In the genomic region with DNA sequence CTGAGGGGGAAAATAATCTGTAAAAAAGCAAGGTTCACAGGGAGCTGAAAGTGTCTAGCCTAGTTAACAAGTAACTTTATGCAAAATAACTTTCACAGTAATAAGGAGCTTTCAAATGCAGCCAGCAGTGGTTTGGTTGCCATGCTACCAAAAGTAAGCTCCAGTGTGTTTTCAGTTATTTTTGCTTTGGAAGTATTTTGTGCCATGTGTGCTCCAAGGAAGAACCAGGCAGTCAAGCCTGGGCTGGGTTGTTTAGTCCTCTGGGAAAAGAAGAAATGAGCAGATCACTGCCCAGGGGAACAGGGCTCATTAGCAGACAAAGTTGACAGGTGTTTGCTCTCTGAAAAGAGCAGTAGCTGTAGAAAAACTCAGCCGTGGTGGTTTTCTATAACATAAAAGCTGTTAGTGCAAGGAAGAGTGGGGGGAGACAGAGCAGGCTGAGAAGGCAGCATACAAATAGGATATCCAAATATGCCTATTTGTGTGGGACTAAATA, we compare ENCODE assay signal across 11 cellular contexts.
DNase-seq lines count a peak whose midpoint lies in the region; ATAC-seq and TF ChIP-seq lines count a peak whose summit lies in the region.
"Had no signal": no experiment of that assay in that cellular context is flagged by ENCODE, and none has a peak within 500 bp of the region (broad histone marks: within the 10 kb centered on the region; RNA-seq: fewer than 3 reads in every experiment).

No MANE protein-coding gene starts in this region.

- H3K4me1 ChIP-seq in GM23338 (ENCODE audit: insufficient read depth), result no peaks in the 10 kb centered on the region
- no peaks in the 10 kb centered on the region for H3K4me1 ChIP-seq in left lung
- no peaks in the 10 kb centered on the region for H3K4me1 ChIP-seq in spleen
- H3K4me1 ChIP-seq: heart right ventricle had no signal

- H3K27ac ChIP-seq in GM23338 (ENCODE audit: low read depth) (no peak overlapping the region), left lung (no peak overlapping the region), spleen (no peak overlapping the region)
- H3K27ac ChIP-seq: body of pancreas, heart right ventricle had no signal

- H3F3A ChIP-seq in GM23338 (replicated peaks; ENCODE audit: low read depth), result no peaks in the 10 kb centered on the region

- intact Hi-C loops in left lung (cut with DNase I) (no loop called here), spleen (cut with DNase I; ENCODE audit: low total_unique reads) (no loop called here)

- WGBS in spleen, 5 donors, result 49 to 69% (median 54%) methylated on average over 1 of the region's 1 CpG

- no peak overlapping the region for H3K4me2 ChIP-seq in GM23338

- H3K9me3 ChIP-seq in left lung, result peaks cover 0 to 12% of the 10 kb centered on the region in 2 donors
- H3K9me3 ChIP-seq in spleen, result peaks cover 0 to 21% (median 9%) of the 10 kb centered on the region in 8 donors
- H3K9me3 ChIP-seq: body of pancreas had no signal

- no peak overlapping the region for H3K4me3 Mint-ChIP-seq in GM23338

- DNase-seq in GM23338 (ENCODE audit: low spot score) (no peak), left lung (no peak), spleen (no peak), HUDEP-2 (lab: John Stamatoyannopoulos, UW; ENCODE audit: unreplicated experiment in 76 of 76) (no peak), islet precursor cell (no peak)
- no peak for DNase-seq in stimulated activated CD4-positive, alpha-beta T cell treated with anti-CD3 and anti-CD28 coated beads, Interleukin-1b, Interleukin-23, amount 100 ng/mL, for 48 hours
- DNase-seq: heart right ventricle; stimulated activated naive CD4-positive, alpha-beta T cell had no signal

- no peak for TF ChIP-seq POLR2A in spleen (IDR thresholded peaks at IDR 0.05)

- H3K4me1 Mint-ChIP-seq in GM23338, result peaks cover 4% of the 10 kb centered on the region; the same call in 1 of the 3 replicates

- H3K9me2 ChIP-seq in GM23338 (ENCODE audit: insufficient read depth), result peaks cover 4% of the 10 kb centered on the region

- H3K36me3 Mint-ChIP-seq in GM23338 (ENCODE audit: low read depth), result no peaks in the 10 kb centered on the region; the same call in 2 of the 3 replicates

- no peak overlapping the region for H3K27ac Mint-ChIP-seq in GM23338

- no peak overlapping the region for H3K4me3 ChIP-seq in GM23338
- H3K4me3 ChIP-seq in left lung, result no peak overlapping the region
- no peak overlapping the region for H3K4me3 ChIP-seq in spleen
- H3K4me3 ChIP-seq: body of pancreas, heart right ventricle had no signal

- peaks cover 13% of the 10 kb centered on the region; the same call in 1 of the 3 replicates for H3K9me3 Mint-ChIP-seq in GM23338

- H2AFZ ChIP-seq in GM23338, result peak overlapping the region; percentile 47; the same call in 1 of the 2 replicates

- H3K79me2 ChIP-seq in GM23338 (replicated peaks; ENCODE audit: insufficient read depth), result no peaks in the 10 kb centered on the region

- H4K20me1 ChIP-seq in GM23338 (replicated peaks; ENCODE audit: insufficient read depth), result no peaks in the 10 kb centered on the region

- TF ChIP-seq CTCF in GM23338 (conservative IDR thresholded peaks at IDR 0.05; ENCODE audit: low read depth in 2 of 2) (no peak), left lung (IDR thresholded peaks at IDR 0.05) (no peak), spleen (IDR thresholded peaks at IDR 0.05 in 8 of 11, conservative IDR thresholded peaks at IDR 0.05 in 3 of 11) (no peak)

- H3K27me3 Mint-ChIP-seq in GM23338 (ENCODE audit: insufficient read depth, low read depth, poor library complexity), result no peaks in the 10 kb centered on the region

- H3K27me3 ChIP-seq in GM23338 (ENCODE audit: insufficient read depth) (no peaks in the 10 kb centered on the region), left lung (no peaks in the 10 kb centered on the region), spleen (replicated peaks in 1 of 7) (no peaks in the 10 kb centered on the region)
- H3K27me3 ChIP-seq: body of pancreas, heart right ventricle had no signal

- ATAC-seq in GM18870 (IDR thresholded peaks at IDR 0.05; ENCODE audit: unreplicated experiment) (peak; percentile 91), GM23338 (no peak), HG03521 (IDR thresholded peaks at IDR 0.05; ENCODE audit: unreplicated experiment) (peak; percentile 83), left lung (peak; percentile 62)
- ATAC-seq: body of pancreas, heart right ventricle had no signal

- H3K36me3 ChIP-seq in GM23338 (ENCODE audit: insufficient read depth) (no peaks in the 10 kb centered on the region), left lung (no peaks in the 10 kb centered on the region), spleen (no peaks in the 10 kb centered on the region)
- H3K36me3 ChIP-seq: heart right ventricle had no signal

TF ChIP-seq in GM23338, 12 proteins besides CTCF, POLR2A, EP300 and RAD21 (continues in another document):
- TF ChIP-seq, protein P1, sequence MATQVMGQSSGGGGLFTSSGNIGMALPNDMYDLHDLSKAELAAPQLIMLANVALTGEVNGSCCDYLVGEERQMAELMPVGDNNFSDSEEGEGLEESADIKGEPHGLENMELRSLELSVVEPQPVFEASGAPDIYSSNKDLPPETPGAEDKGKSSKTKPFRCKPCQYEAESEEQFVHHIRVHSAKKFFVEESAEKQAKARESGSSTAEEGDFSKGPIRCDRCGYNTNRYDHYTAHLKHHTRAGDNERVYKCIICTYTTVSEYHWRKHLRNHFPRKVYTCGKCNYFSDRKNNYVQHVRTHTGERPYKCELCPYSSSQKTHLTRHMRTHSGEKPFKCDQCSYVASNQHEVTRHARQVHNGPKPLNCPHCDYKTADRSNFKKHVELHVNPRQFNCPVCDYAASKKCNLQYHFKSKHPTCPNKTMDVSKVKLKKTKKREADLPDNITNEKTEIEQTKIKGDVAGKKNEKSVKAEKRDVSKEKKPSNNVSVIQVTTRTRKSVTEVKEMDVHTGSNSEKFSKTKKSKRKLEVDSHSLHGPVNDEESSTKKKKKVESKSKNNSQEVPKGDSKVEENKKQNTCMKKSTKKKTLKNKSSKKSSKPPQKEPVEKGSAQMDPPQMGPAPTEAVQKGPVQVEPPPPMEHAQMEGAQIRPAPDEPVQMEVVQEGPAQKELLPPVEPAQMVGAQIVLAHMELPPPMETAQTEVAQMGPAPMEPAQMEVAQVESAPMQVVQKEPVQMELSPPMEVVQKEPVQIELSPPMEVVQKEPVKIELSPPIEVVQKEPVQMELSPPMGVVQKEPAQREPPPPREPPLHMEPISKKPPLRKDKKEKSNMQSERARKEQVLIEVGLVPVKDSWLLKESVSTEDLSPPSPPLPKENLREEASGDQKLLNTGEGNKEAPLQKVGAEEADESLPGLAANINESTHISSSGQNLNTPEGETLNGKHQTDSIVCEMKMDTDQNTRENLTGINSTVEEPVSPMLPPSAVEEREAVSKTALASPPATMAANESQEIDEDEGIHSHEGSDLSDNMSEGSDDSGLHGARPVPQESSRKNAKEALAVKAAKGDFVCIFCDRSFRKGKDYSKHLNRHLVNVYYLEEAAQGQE (IDR thresholded peaks at IDR 0.05; ENCODE audit: unreplicated experiment), result no peak
- no peak for TF ChIP-seq STAT1 (IDR thresholded peaks at IDR 0.05; ENCODE audit: unreplicated experiment)
- TF ChIP-seq JUNB (IDR thresholded peaks at IDR 0.05; ENCODE audit: unreplicated experiment), result no peak
- TF ChIP-seq, protein P2, sequence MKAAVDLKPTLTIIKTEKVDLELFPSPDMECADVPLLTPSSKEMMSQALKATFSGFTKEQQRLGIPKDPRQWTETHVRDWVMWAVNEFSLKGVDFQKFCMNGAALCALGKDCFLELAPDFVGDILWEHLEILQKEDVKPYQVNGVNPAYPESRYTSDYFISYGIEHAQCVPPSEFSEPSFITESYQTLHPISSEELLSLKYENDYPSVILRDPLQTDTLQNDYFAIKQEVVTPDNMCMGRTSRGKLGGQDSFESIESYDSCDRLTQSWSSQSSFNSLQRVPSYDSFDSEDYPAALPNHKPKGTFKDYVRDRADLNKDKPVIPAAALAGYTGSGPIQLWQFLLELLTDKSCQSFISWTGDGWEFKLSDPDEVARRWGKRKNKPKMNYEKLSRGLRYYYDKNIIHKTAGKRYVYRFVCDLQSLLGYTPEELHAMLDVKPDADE (IDR thresholded peaks at IDR 0.05), result no peak
- no peak for TF ChIP-seq NANOG (IDR thresholded peaks at IDR 0.05; ENCODE audit: borderline replicate concordance)
- TF ChIP-seq ZNF114 (CRISPR knock-in tag; IDR thresholded peaks at IDR 0.05), result no peak
- TF ChIP-seq POLR2AphosphoS5 (IDR thresholded peaks at IDR 0.05; ENCODE audit: low read depth), result no peak
- TF ChIP-seq CREB1 (CRISPR knock-in tag; IDR thresholded peaks at IDR 0.05; ENCODE audit: low read depth), result no peak
- TF ChIP-seq EZH2 (IDR thresholded peaks at IDR 0.05; ENCODE audit: low read depth, unreplicated experiment), result no peak
